ENCODE assay signal across 1 cellular context in genomic region chr1:1211541-1212511, GRCh38.
TF ChIP-seq lines count a peak whose summit lies in the region.

No MANE protein-coding gene starts in this region.

TF ChIP-seq in SK-N-SH, 30 proteins besides CTCF, POLR2A, EP300 and RAD21 (continued from another document):
- no peak for TF ChIP-seq REST (IDR thresholded peaks at IDR 0.05; ENCODE audit: low read depth, low read length)
- no peak for TF ChIP-seq RFX5 (IDR thresholded peaks at IDR 0.05; ENCODE audit: low read length)
- TF ChIP-seq, protein P1, sequence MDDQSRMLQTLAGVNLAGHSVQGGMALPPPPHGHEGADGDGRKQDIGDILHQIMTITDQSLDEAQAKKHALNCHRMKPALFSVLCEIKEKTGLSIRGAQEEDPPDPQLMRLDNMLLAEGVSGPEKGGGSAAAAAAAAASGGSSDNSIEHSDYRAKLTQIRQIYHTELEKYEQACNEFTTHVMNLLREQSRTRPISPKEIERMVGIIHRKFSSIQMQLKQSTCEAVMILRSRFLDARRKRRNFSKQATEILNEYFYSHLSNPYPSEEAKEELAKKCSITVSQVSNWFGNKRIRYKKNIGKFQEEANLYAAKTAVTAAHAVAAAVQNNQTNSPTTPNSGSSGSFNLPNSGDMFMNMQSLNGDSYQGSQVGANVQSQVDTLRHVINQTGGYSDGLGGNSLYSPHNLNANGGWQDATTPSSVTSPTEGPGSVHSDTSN (IDR thresholded peaks at IDR 0.05): no peak
- TF ChIP-seq TCF12 (IDR thresholded peaks at IDR 0.05): no peak
- no peak for TF ChIP-seq FOSL2 (IDR thresholded peaks at IDR 0.05; ENCODE audit: borderline replicate concordance, low read depth)
- no peak for TF ChIP-seq MXI1 (IDR thresholded peaks at IDR 0.05; ENCODE audit: low read depth, low read length)
- TF ChIP-seq SMC3 (IDR thresholded peaks at IDR 0.05; ENCODE audit: low read depth, low read length): no peak
- TF ChIP-seq, protein P2, sequence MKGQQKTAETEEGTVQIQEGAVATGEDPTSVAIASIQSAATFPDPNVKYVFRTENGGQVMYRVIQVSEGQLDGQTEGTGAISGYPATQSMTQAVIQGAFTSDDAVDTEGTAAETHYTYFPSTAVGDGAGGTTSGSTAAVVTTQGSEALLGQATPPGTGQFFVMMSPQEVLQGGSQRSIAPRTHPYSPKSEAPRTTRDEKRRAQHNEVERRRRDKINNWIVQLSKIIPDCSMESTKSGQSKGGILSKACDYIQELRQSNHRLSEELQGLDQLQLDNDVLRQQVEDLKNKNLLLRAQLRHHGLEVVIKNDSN (IDR thresholded peaks at IDR 0.05; ENCODE audit: borderline replicate concordance, low read depth): no peak
- TF ChIP-seq SIN3A (IDR thresholded peaks at IDR 0.05; ENCODE audit: borderline replicate concordance, low read depth, low read length): no peak
- TF ChIP-seq CHD2 (IDR thresholded peaks at IDR 0.05; ENCODE audit: low read length, partially characterized antibody): no peak
- TF ChIP-seq, protein P3, sequence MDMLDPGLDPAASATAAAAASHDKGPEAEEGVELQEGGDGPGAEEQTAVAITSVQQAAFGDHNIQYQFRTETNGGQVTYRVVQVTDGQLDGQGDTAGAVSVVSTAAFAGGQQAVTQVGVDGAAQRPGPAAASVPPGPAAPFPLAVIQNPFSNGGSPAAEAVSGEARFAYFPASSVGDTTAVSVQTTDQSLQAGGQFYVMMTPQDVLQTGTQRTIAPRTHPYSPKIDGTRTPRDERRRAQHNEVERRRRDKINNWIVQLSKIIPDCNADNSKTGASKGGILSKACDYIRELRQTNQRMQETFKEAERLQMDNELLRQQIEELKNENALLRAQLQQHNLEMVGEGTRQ (IDR thresholded peaks at IDR 0.05; ENCODE audit: borderline replicate concordance, low read depth, low read length): no peak
